Comparison of ENCODE assay signal across 8 cellular contexts in the genomic region with DNA sequence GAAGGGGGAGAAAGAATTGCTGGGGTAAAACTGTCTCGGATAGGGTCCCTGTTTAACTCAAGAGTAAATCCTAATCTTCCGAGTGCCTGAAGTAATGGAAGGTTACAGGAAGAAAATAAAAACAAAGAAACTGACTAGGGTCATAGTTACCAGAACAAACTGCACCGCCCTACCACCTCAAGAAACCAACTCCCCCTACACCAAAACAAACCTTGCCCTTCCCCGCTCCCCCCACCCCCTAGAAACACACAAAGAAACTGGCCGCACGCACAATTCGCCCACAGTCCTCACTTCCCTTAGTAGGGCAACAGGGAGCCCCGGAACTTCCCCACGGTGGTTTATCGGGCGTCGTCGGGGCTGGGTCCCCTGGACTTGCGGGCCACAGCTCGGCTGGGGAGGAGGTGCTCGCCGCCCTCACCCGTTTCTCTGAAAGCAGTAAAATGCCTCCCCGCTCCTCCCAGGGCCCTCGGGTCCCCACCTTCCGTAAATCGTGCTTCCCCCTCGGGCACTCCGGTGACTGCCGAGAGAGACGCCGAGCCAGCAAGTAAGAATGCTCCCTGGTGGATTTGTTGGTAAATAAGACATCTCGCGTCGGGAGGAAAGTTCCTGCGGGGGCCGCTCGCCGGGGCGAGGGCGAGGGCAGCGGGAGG. TPM values are rescaled to one million over a fixed set of nuclear protein-coding genes. Genes with fewer than 3 reads are reported as not detected.
DNase-seq lines count a peak whose midpoint lies in the region; ATAC-seq and TF ChIP-seq lines count a peak whose summit lies in the region.

No MANE protein-coding gene starts in this region.

- H3K9me3 Mint-ChIP-seq in endothelial cell (ENCODE audit: unreplicated experiment) (no peaks in the 10 kb centered on the region), nephron progenitor cell (no peaks in the 10 kb centered on the region)

- H3K36me3 Mint-ChIP-seq in endothelial cell (ENCODE audit: low read depth, unreplicated experiment) = peaks cover 16% of the 10 kb centered on the region
- H3K36me3 Mint-ChIP-seq in nephron progenitor cell (ENCODE audit: low read depth) = peaks cover 12% of the 10 kb centered on the region

- H3K4me1 Mint-ChIP-seq in endothelial cell (ENCODE audit: unreplicated experiment) (peaks cover 53% of the 10 kb centered on the region), nephron progenitor cell (peaks cover 60% of the 10 kb centered on the region)

- peak; percentile 12 for ATAC-seq in GM21825 (IDR thresholded peaks at IDR 0.05; ENCODE audit: unreplicated experiment)
- no peak for ATAC-seq in thoracic aorta (ENCODE audit: insufficient number of reproducible peaks, low FRiP score, low read depth)

- H3K4me3 Mint-ChIP-seq in endothelial cell (ENCODE audit: unreplicated experiment) (peak overlapping the region; percentile 99), nephron progenitor cell (peak overlapping the region; percentile 100)

- H3K4me3 ChIP-seq in GM12865 (ENCODE audit: low read depth, low read length) (peak overlapping the region; percentile 94), thoracic aorta (peak overlapping the region; percentile 78)

- no peaks in the 10 kb centered on the region for H3K36me3 ChIP-seq in thoracic aorta

- peaks cover 0 to 4% of the 10 kb centered on the region in 2 donors for H3K4me1 ChIP-seq in thoracic aorta (ENCODE audit: control insufficient read depth in 1 of 2, low read depth in 2 of 2)

- H3K27ac Mint-ChIP-seq in endothelial cell (ENCODE audit: unreplicated experiment) (peak overlapping the region; percentile 98), nephron progenitor cell (peak overlapping the region; percentile 99)

- no peaks in the 10 kb centered on the region for H3K27me3 ChIP-seq in thoracic aorta (replicated peaks; ENCODE audit: insufficient read depth)

- peak; percentile 83 for DNase-seq in GM12865 (ENCODE audit: low read depth)
- peak; percentile 55 for DNase-seq in MV-4-11 (lab: John Stamatoyannopoulos, UW)
- peak; percentile 56 for DNase-seq in activated CD4-positive, alpha-beta T cell treated with anti-CD3 and anti-CD28 coated beads, Interleukin-2, amount 50 U/mL, for 1 hour
- no peak for DNase-seq in endothelial cell (ENCODE audit: low spot score)
- no peak for DNase-seq in nephron progenitor cell
- no peak for DNase-seq in thoracic aorta (ENCODE audit: low spot score)
- DNase-seq in DMS 273 (lab: John Stamatoyannopoulos, UW; ENCODE audit: unreplicated experiment) = no peak

- H3K27ac ChIP-seq in thoracic aorta = peak overlapping the region in 1 of 2 donors; percentile 60

- H3K27me3 Mint-ChIP-seq in endothelial cell (ENCODE audit: unreplicated experiment) = peaks cover 25% of the 10 kb centered on the region
- no peaks in the 10 kb centered on the region for H3K27me3 Mint-ChIP-seq in nephron progenitor cell (ENCODE audit: low read depth, poor library complexity)

- no peaks in the 10 kb centered on the region for H3K9me3 ChIP-seq in thoracic aorta

- TF ChIP-seq CTCF in GM12865 (IDR thresholded peaks at IDR 0.05; ENCODE audit: insufficient read depth, low read depth, low read length, missing control alignments) (no peak), endothelial cell (IDR thresholded peaks at IDR 0.05; ENCODE audit: unreplicated experiment) (no peak), nephron progenitor cell (IDR thresholded peaks at IDR 0.05) (no peak), thoracic aorta (IDR thresholded peaks at IDR 0.05) (no peak)

RNA-seq across cellular contexts. Expression of gene SINHCAF, which starts 2.4 kb away (rescaled TPM):
- 205 TPM for total RNA-seq in endothelial cell (ENCODE audit: unreplicated experiment)
- total RNA-seq in thoracic aorta = 10 to 100 TPM; 10.2 to 47.5 TPM

Comparison
In these comparisons a context has a peak if more than half of its experiments do, and no peak if none do; other contexts are left out.
1. DNase-seq: peak in GM12865 (single experiment), MV-4-11 (single experiment) and activated CD4-positive, alpha-beta T cell treated with anti-CD3 and anti-CD28 coated beads, Interleukin-2, amount 50 U/mL, for 1 hour (single experiment); none in endothelial cell (single experiment), nephron progenitor cell (single experiment), thoracic aorta (single experiment) and DMS 273 (single experiment).